Comparison of ENCODE assay signal across 1 cellular context in the genomic region with DNA sequence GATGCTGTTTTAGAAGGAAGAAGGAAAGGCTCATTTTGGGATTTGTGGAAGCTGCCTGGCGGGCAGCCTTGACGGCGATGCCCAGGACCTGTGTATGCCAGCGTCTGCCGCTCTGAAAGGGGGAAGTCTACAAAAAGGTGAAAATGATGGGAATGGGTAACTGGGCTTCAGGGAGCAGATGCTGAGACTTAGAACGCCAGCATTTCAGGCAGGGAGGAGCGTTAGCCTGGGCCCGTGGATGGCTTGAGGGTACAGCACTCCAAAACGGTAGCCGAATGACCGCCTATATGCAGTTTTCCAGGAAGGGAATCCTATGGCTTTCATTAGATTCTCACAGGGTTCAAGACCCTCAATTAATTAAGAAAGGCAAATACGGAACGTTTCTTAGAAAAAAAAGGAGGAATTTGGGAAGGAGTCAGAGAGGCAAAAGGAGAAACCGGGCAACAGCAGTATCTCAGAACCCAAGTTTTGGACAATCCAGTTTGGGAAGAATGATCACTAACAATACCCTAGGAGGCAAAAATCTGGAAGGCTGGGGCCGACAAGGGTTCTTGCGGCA.
TF ChIP-seq lines count a peak whose summit lies in the region.

No MANE protein-coding gene starts in this region.

TF ChIP-seq in SK-N-SH, 30 proteins besides CTCF, POLR2A, EP300 and RAD21 (continued from another document):
- no peak for TF ChIP-seq SMC3 (IDR thresholded peaks at IDR 0.05; ENCODE audit: low read depth, low read length)
- TF ChIP-seq, protein P1, sequence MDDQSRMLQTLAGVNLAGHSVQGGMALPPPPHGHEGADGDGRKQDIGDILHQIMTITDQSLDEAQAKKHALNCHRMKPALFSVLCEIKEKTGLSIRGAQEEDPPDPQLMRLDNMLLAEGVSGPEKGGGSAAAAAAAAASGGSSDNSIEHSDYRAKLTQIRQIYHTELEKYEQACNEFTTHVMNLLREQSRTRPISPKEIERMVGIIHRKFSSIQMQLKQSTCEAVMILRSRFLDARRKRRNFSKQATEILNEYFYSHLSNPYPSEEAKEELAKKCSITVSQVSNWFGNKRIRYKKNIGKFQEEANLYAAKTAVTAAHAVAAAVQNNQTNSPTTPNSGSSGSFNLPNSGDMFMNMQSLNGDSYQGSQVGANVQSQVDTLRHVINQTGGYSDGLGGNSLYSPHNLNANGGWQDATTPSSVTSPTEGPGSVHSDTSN (IDR thresholded peaks at IDR 0.05) = no peak
- TF ChIP-seq, protein P2, sequence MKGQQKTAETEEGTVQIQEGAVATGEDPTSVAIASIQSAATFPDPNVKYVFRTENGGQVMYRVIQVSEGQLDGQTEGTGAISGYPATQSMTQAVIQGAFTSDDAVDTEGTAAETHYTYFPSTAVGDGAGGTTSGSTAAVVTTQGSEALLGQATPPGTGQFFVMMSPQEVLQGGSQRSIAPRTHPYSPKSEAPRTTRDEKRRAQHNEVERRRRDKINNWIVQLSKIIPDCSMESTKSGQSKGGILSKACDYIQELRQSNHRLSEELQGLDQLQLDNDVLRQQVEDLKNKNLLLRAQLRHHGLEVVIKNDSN (IDR thresholded peaks at IDR 0.05; ENCODE audit: borderline replicate concordance, low read depth) = no peak
- TF ChIP-seq RXRA (IDR thresholded peaks at IDR 0.05; ENCODE audit: borderline replicate concordance, low read depth) = no peak
- no peak for TF ChIP-seq GATA2 (CRISPR knock-in tag; IDR thresholded peaks at IDR 0.05)
- TF ChIP-seq TEAD4 (IDR thresholded peaks at IDR 0.05; ENCODE audit: borderline replicate concordance, insufficient read depth) = no peak
- TF ChIP-seq NRF1 (IDR thresholded peaks at IDR 0.05; ENCODE audit: low read depth, low read length) = no peak
- TF ChIP-seq, protein P3, sequence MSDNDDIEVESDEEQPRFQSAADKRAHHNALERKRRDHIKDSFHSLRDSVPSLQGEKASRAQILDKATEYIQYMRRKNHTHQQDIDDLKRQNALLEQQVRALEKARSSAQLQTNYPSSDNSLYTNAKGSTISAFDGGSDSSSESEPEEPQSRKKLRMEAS (IDR thresholded peaks at IDR 0.05; ENCODE audit: low read depth) = no peak
- no peak for TF ChIP-seq EZH2phosphoT487 (IDR thresholded peaks at IDR 0.05; ENCODE audit: borderline replicate concordance, low read depth)
- no peak for TF ChIP-seq TCF12 (IDR thresholded peaks at IDR 0.05)
- no peak for TF ChIP-seq SIN3A (IDR thresholded peaks at IDR 0.05; ENCODE audit: borderline replicate concordance, low read depth, low read length)
- no peak for TF ChIP-seq MEF2A (IDR thresholded peaks at IDR 0.05; ENCODE audit: borderline replicate concordance, low read depth)
- TF ChIP-seq, protein P4, sequence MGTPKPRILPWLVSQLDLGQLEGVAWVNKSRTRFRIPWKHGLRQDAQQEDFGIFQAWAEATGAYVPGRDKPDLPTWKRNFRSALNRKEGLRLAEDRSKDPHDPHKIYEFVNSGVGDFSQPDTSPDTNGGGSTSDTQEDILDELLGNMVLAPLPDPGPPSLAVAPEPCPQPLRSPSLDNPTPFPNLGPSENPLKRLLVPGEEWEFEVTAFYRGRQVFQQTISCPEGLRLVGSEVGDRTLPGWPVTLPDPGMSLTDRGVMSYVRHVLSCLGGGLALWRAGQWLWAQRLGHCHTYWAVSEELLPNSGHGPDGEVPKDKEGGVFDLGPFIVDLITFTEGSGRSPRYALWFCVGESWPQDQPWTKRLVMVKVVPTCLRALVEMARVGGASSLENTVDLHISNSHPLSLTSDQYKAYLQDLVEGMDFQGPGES (IDR thresholded peaks at IDR 0.05; ENCODE audit: low read depth, low read length) = no peak
TF ChIP-seq in SK-N-SH: peak in this region for 0.
